ENCODE assay signal across 8 cellular contexts in the genomic region with DNA sequence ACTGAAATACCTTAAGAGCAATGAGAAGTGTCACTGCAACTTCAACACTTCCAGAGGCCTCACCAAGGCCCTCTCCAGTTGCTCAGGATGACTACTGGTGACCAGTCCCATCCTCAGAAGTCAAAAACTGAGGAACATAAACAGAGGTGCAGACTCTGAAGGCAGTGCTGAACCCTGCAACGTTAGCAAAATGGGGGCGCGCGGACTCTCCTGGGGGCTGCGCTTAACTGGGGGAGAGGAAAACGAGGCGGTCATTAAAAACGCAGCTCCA. TPM values are rescaled to one million over a fixed set of nuclear protein-coding genes. Genes with fewer than 3 reads are reported as not detected.
DNase-seq lines count a peak whose midpoint lies in the region; ATAC-seq and TF ChIP-seq lines count a peak whose summit lies in the region.

No MANE protein-coding gene starts in this region.

- H3K27ac ChIP-seq in DOHH2 (ENCODE audit: low read depth, low read length) (no peak overlapping the region), PC-9 (no peak overlapping the region), esophagus squamous epithelium (peak overlapping the region; percentile 82 to 95 (median 86)), trophoblast cell (ENCODE audit: low read depth, low read length) (peak overlapping the region; percentile 16)

- H3K4me1 ChIP-seq in DOHH2 (ENCODE audit: control insufficient read depth, low read length), result peaks cover 22% of the 10 kb centered on the region
- H3K4me1 ChIP-seq in PC-9 (replicated peaks; ENCODE audit: insufficient read depth), result peaks cover 18% of the 10 kb centered on the region
- H3K4me1 ChIP-seq in esophagus squamous epithelium, result peaks cover 19 to 32% (median 25%) of the 10 kb centered on the region in 3 donors
- H3K4me1 ChIP-seq in trophoblast cell (ENCODE audit: control insufficient read depth in 1 of 2, insufficient read depth in 2 of 2, low read length in 2 of 2), result peaks cover 5 to 13% of the 10 kb centered on the region in 2 experiments

- CTCF ChIA-PET in PC-9 (lab: Charles Lee), result interaction anchor here (0.5 to 3.8 kb wide), 6 partner anchors 9 to 598 kb away, joined by 3 to 27 read pairs (median 10); partner anchors contain the start of gene LSG1

- peaks cover 8% of the 10 kb centered on the region; the same call in 1 of the 2 replicates for H3F3A ChIP-seq in DOHH2 (ENCODE audit: control insufficient read depth, insufficient read depth)
- H3F3A ChIP-seq in PC-9 (ENCODE audit: insufficient read depth, low read depth), result peaks cover 10% of the 10 kb centered on the region

- H3K36me3 ChIP-seq in DOHH2 (ENCODE audit: control insufficient read depth, low read length) (peaks cover 21% of the 10 kb centered on the region; the same call in 1 of the 2 replicates), PC-9 (ENCODE audit: low read depth) (no peaks in the 10 kb centered on the region), esophagus squamous epithelium (peaks cover 0 to 16% (median 0%) of the 10 kb centered on the region in 3 donors), trophoblast cell (ENCODE audit: control insufficient read depth in 1 of 2, insufficient read depth in 2 of 2, low read length in 2 of 2) (peaks cover 2% of the 10 kb centered on the region in 2 experiments)

- no peak overlapping the region for H3K23ac ChIP-seq in trophoblast cell (ENCODE audit: low read length)

- H2AK5ac ChIP-seq in trophoblast cell (ENCODE audit: low read length), result no peak overlapping the region

- H2AFZ ChIP-seq in PC-9 (peak overlapping the region; percentile 98), trophoblast cell (ENCODE audit: insufficient read depth, low read length, poor library complexity) (peak overlapping the region; percentile 94)

- H3K4me2 ChIP-seq in DOHH2 (ENCODE audit: low read length), result peak overlapping the region; percentile 85
- peak overlapping the region; percentile 83 for H3K4me2 ChIP-seq in PC-9
- peak overlapping the region; percentile 87 for H3K4me2 ChIP-seq in trophoblast cell (ENCODE audit: low read length)

- H3K18ac ChIP-seq in trophoblast cell (ENCODE audit: low read length), result peak overlapping the region; percentile 15

- TF ChIP-seq POLR2A in esophagus squamous epithelium (IDR thresholded peaks at IDR 0.05), result no peak

- H3K9me2 ChIP-seq in DOHH2 (replicated peaks; ENCODE audit: control insufficient read depth, low read length) (no peaks in the 10 kb centered on the region), PC-9 (ENCODE audit: insufficient read depth) (no peaks in the 10 kb centered on the region)

- no peak overlapping the region for H2BK120ac ChIP-seq in trophoblast cell (ENCODE audit: insufficient read depth, low read length, poor library complexity)

- no peak overlapping the region for H3K4ac ChIP-seq in trophoblast cell (ENCODE audit: low read depth, low read length)

- no peak for DNase-seq in PC-9
- DNase-seq in esophagus squamous epithelium (lab: John Stamatoyannopoulos, UW), result no peak
- DNase-seq in trophoblast cell, result no peak
- DNase-seq in foreskin melanocyte, result no peak
- DNase-seq in 8988T, result no peak

- H4K20me1 ChIP-seq in DOHH2 (ENCODE audit: control insufficient read depth, insufficient read depth, low read depth, low read length) (peaks cover 13% of the 10 kb centered on the region), PC-9 (ENCODE audit: insufficient read depth) (no peaks in the 10 kb centered on the region)

- no TSS peak for BruUV-seq in PC-9 (replicated peaks; lab: Mats Ljungman, UMichigan)

- H3K14ac ChIP-seq in trophoblast cell (ENCODE audit: low read length), result no peak overlapping the region

- H4K8ac ChIP-seq in trophoblast cell (ENCODE audit: low read depth, low read length), result no peak overlapping the region

- WGBS in esophagus squamous epithelium, 2 donors, result 0% methylated on average over 4 of the region's 8 CpGs; no CpG with 5 or more reads in 1 of the 2 donors
- WGBS in trophoblast cell (ENCODE audit: extremely low coverage, insufficient coverage, insufficient read length), result no CpG with 5 or more reads among the region's 8 CpGs

- H3K79me2 ChIP-seq in DOHH2 (ENCODE audit: control insufficient read depth, low read length), result peaks cover 41% of the 10 kb centered on the region
- H3K79me2 ChIP-seq in PC-9 (ENCODE audit: low read depth), result peaks cover 7% of the 10 kb centered on the region; the same call in 1 of the 2 replicates
- H3K79me2 ChIP-seq in trophoblast cell (ENCODE audit: control insufficient read depth, insufficient read depth, low read length, poor library complexity), result peaks cover 5% of the 10 kb centered on the region

- POLR2A ChIA-PET in PC-9 (lab: Charles Lee; ENCODE audit: unreplicated experiment), result interaction anchor here (0.5 to 0.7 kb wide), 3 partner anchors 131 to 940 kb away, joined by 3 to 4 read pairs (median 3); no protein-coding TSS in a partner anchor

- peaks cover 8% of the 10 kb centered on the region for H3K79me1 ChIP-seq in trophoblast cell (ENCODE audit: low read length)

- TF ChIP-seq CTCF in DOHH2 (IDR thresholded peaks at IDR 0.05; ENCODE audit: low read depth, low read length, poor library complexity, severe bottlenecking), result no peak
- TF ChIP-seq CTCF in PC-9 (conservative IDR thresholded peaks at IDR 0.05), result no peak
- no peak for TF ChIP-seq CTCF in esophagus squamous epithelium (IDR thresholded peaks at IDR 0.05)

- no peak for ATAC-seq in HG03045 (IDR thresholded peaks at IDR 0.05; ENCODE audit: unreplicated experiment)
- no peak for ATAC-seq in HG03439 (IDR thresholded peaks at IDR 0.05; ENCODE audit: unreplicated experiment)

- no peak overlapping the region for H4K12ac ChIP-seq in trophoblast cell (ENCODE audit: low read depth, low read length)

- H3K27me3 ChIP-seq in DOHH2 (ENCODE audit: control insufficient read depth, low read length), result no peaks in the 10 kb centered on the region
- H3K27me3 ChIP-seq in PC-9 (ENCODE audit: insufficient read depth, low read depth), result no peaks in the 10 kb centered on the region
- no peaks in the 10 kb centered on the region for H3K27me3 ChIP-seq in esophagus squamous epithelium
- no peaks in the 10 kb centered on the region for H3K27me3 ChIP-seq in trophoblast cell (ENCODE audit: insufficient read depth, low read length)

- H2BK12ac ChIP-seq in trophoblast cell (ENCODE audit: low read length), result no peak overlapping the region

- intact Hi-C loops in PC-9 (cut with micrococcal nuclease; ENCODE audit: unreplicated experiment), result loop anchor here (2.0 kb wide), 1 partner anchor 581 kb away; no protein-coding TSS in a partner anchor
- intact Hi-C loops in esophagus squamous epithelium (cut with DNase I), result loop anchor here (2.0 kb wide), 1 partner anchor 249 kb away; no protein-coding TSS in a partner anchor

- no peak overlapping the region for H4K91ac ChIP-seq in trophoblast cell (ENCODE audit: low read depth, low read length)

- no peak overlapping the region for H3K9ac ChIP-seq in trophoblast cell (ENCODE audit: low read length)

- H2BK5ac ChIP-seq in trophoblast cell (ENCODE audit: low read depth, low read length, poor library complexity), result no peak overlapping the region

- peak overlapping the region; percentile 80 for H3K4me3 ChIP-seq in DOHH2 (ENCODE audit: low read length)
- peak overlapping the region; percentile 89 for H3K4me3 ChIP-seq in PC-9
- peak overlapping the region; percentile 56 to 90 (median 76) for H3K4me3 ChIP-seq in esophagus squamous epithelium
- peak overlapping the region; percentile 98 for H3K4me3 ChIP-seq in trophoblast cell (ENCODE audit: low read depth, low read length)

- H3K9me3 ChIP-seq in DOHH2 (ENCODE audit: control insufficient read depth, insufficient read depth, low read length), result no peaks in the 10 kb centered on the region
- no peaks in the 10 kb centered on the region for H3K9me3 ChIP-seq in PC-9 (ENCODE audit: insufficient read depth, low read depth)
- no peaks in the 10 kb centered on the region for H3K9me3 ChIP-seq in esophagus squamous epithelium
- no peaks in the 10 kb centered on the region for H3K9me3 ChIP-seq in trophoblast cell (ENCODE audit: insufficient read depth, low read depth, low read length)

RNA-seq across cellular contexts. Expression of gene XXYLT1, which starts 0.9 kb away (rescaled TPM):
- total RNA-seq in PC-9 (2021) (13.3 and 14.6 TPM in 2 replicates), esophagus squamous epithelium (10 to 100 TPM; 14.1 to 23.7 (median 15.4) TPM)
- 15.3 and 15.4 TPM in 2 replicates for polyA plus RNA-seq in trophoblast cell (2013)

Comparison
In these comparisons a context has a peak if more than half of its experiments do, and no peak if none do; other contexts are left out.
1. H3K27ac ChIP-seq: peak in esophagus squamous epithelium (4 of 4) and trophoblast cell (single experiment); none in DOHH2 (single experiment) and PC-9 (single experiment).
2. Peak in every context shown above with its lines, with median percentiles within 50 percentile points of each other: H3K4me2 ChIP-seq and H3K4me3 ChIP-seq.